17 cellular contexts compared by ENCODE assay signal in genomic region chr5:111113678-111114077, GRCh38. TPM values are rescaled to one million over a fixed set of nuclear protein-coding genes. Genes with fewer than 3 reads are reported as not detected.
DNase-seq lines count a peak whose midpoint lies in the region; ATAC-seq, FAIRE-seq and TF ChIP-seq lines count a peak whose summit lies in the region.
"Had no signal": no experiment of that assay in that cellular context is flagged by ENCODE, and none has a peak within 500 bp of the region (broad histone marks: within the 10 kb centered on the region; RNA-seq: fewer than 3 reads in every experiment).

No MANE protein-coding gene starts in this region.

- ATAC-seq in stimulated activated memory B cell treated with anti-CD40 and anti-IgM and Interleukin-4, amounts not matched to agents 10 μg/mL and 1 μg/mL and 100 μg/mL, for 72 hours = no peak
- ATAC-seq in GM19467 (IDR thresholded peaks at IDR 0.05; ENCODE audit: unreplicated experiment) = no peak
- ATAC-seq: A549; CD8-positive, alpha-beta T cell had no signal

- H3K36me3 ChIP-seq in mammary epithelial cell (ENCODE audit: insufficient read depth, low read length) (peaks cover 34% of the 10 kb centered on the region), astrocyte (ENCODE audit: insufficient read depth, low read length) (peaks cover 44% of the 10 kb centered on the region)
- H3K36me3 ChIP-seq in CD8-positive, alpha-beta memory T cell (ENCODE audit: insufficient read depth, low read length) = peaks cover 19% of the 10 kb centered on the region

- no peak for TF ChIP-seq CTCF in MCF 10A (IDR thresholded peaks at IDR 0.05; ENCODE audit: unreplicated experiment)
- TF ChIP-seq CTCF in mammary epithelial cell (conservative IDR thresholded peaks at IDR 0.05 in 1 of 2, IDR thresholded peaks at IDR 0.05 in 1 of 2; ENCODE audit: extremely low read depth in 1 of 2, insufficient read depth in 1 of 2, low read depth in 1 of 2, low read length in 2 of 2) = no peak
- TF ChIP-seq CTCF in HFFc6 (IDR thresholded peaks at IDR 0.05) = no peak
- TF ChIP-seq CTCF in astrocyte (IDR thresholded peaks at IDR 0.05; ENCODE audit: insufficient read depth, low read depth, low read length) = no peak

- peak overlapping the region; percentile 27 for H3K27ac Mint-ChIP-seq in MCF 10A (ENCODE audit: low read depth, unreplicated experiment)
- peak overlapping the region; percentile 4; the same call in 1 of the 2 replicates for H3K27ac Mint-ChIP-seq in HFFc6
- no peak overlapping the region for H3K27ac Mint-ChIP-seq in astrocyte (ENCODE audit: unreplicated experiment)
- peak overlapping the region; percentile 42 for H3K27ac Mint-ChIP-seq in stimulated activated memory B cell treated with anti-CD40 and anti-IgM and Interleukin-4, amounts not matched to agents 10 μg/mL and 1 μg/mL and 100 μg/mL, for 72 hours
- H3K27ac Mint-ChIP-seq in CD8-positive, alpha-beta memory T cell = no peak overlapping the region
- H3K27ac Mint-ChIP-seq: CD14-positive monocyte; CD8-positive, alpha-beta T cell had no signal

- H3K27me3 ChIP-seq in mammary epithelial cell (ENCODE audit: insufficient read depth, low read length) = no peaks in the 10 kb centered on the region
- no peaks in the 10 kb centered on the region for H3K27me3 ChIP-seq in astrocyte (ENCODE audit: insufficient read depth, low read length)
- no peaks in the 10 kb centered on the region for H3K27me3 ChIP-seq in CD8-positive, alpha-beta memory T cell (ENCODE audit: insufficient read depth, low read length, poor library complexity, severe bottlenecking)
- H3K27me3 ChIP-seq: BE2C had no signal

- no peaks in the 10 kb centered on the region for H3K9me3 Mint-ChIP-seq in MCF 10A (ENCODE audit: unreplicated experiment)
- H3K9me3 Mint-ChIP-seq in HFFc6 = no peaks in the 10 kb centered on the region
- no peaks in the 10 kb centered on the region for H3K9me3 Mint-ChIP-seq in astrocyte (ENCODE audit: unreplicated experiment)
- H3K9me3 Mint-ChIP-seq in stimulated activated memory B cell treated with anti-CD40 and anti-IgM and Interleukin-4, amounts not matched to agents 10 μg/mL and 1 μg/mL and 100 μg/mL, for 72 hours = no peaks in the 10 kb centered on the region
- H3K9me3 Mint-ChIP-seq in CD8-positive, alpha-beta memory T cell = no peaks in the 10 kb centered on the region
- H3K9me3 Mint-ChIP-seq: CD14-positive monocyte; CD8-positive, alpha-beta T cell had no signal

- H3K4me3 Mint-ChIP-seq in MCF 10A (ENCODE audit: unreplicated experiment) (no peak overlapping the region), HFFc6 (no peak overlapping the region), astrocyte (ENCODE audit: unreplicated experiment) (no peak overlapping the region)
- no peak overlapping the region for H3K4me3 Mint-ChIP-seq in stimulated activated memory B cell treated with anti-CD40 and anti-IgM and Interleukin-4, amounts not matched to agents 10 μg/mL and 1 μg/mL and 100 μg/mL, for 72 hours
- H3K4me3 Mint-ChIP-seq in CD8-positive, alpha-beta memory T cell = no peak overlapping the region
- H3K4me3 Mint-ChIP-seq: CD14-positive monocyte; CD8-positive, alpha-beta T cell had no signal

- H2AFZ ChIP-seq in mammary epithelial cell (ENCODE audit: low read depth, low read length) (no peak overlapping the region), astrocyte (ENCODE audit: low read depth, low read length) (no peak overlapping the region)

- H4K20me1 ChIP-seq in mammary epithelial cell (ENCODE audit: insufficient read depth, low read length) (no peaks in the 10 kb centered on the region), astrocyte (ENCODE audit: insufficient read depth, low read length) (no peaks in the 10 kb centered on the region)

- in situ Hi-C loops in mammary epithelial cell (cut with MboI; ENCODE audit: low sequenced_read_pairs in 2 of 2) = no loop called here

- peaks cover 13% of the 10 kb centered on the region for H3K79me2 ChIP-seq in mammary epithelial cell (ENCODE audit: insufficient read depth, low read length)
- H3K79me2 ChIP-seq in astrocyte (ENCODE audit: insufficient read depth, low read length) = peaks cover 12% of the 10 kb centered on the region

- H3K4me3 ChIP-seq in mammary epithelial cell (replicated peaks in 1 of 3; ENCODE audit: insufficient read depth in 1 of 3, low read depth in 2 of 3, low read length in 3 of 3) (no peak overlapping the region), astrocyte (ENCODE audit: insufficient read depth, low read depth, low read length) (no peak overlapping the region)
- no peak overlapping the region for H3K4me3 ChIP-seq in CD8-positive, alpha-beta memory T cell (ENCODE audit: low read length)
- H3K4me3 ChIP-seq: A549, HAP-1 had no signal

- H3K27me3 Mint-ChIP-seq in MCF 10A (ENCODE audit: insufficient read depth, unreplicated experiment) (no peaks in the 10 kb centered on the region), HFFc6 (ENCODE audit: insufficient read depth) (no peaks in the 10 kb centered on the region), astrocyte (ENCODE audit: low read depth, unreplicated experiment) (no peaks in the 10 kb centered on the region)
- no peaks in the 10 kb centered on the region for H3K27me3 Mint-ChIP-seq in stimulated activated memory B cell treated with anti-CD40 and anti-IgM and Interleukin-4, amounts not matched to agents 10 μg/mL and 1 μg/mL and 100 μg/mL, for 72 hours
- H3K27me3 Mint-ChIP-seq in CD8-positive, alpha-beta memory T cell = no peaks in the 10 kb centered on the region

- H3K27ac ChIP-seq in mammary epithelial cell (ENCODE audit: insufficient read depth, low read depth, low read length) (no peak overlapping the region), astrocyte (ENCODE audit: low read depth, low read length) (no peak overlapping the region)
- H3K27ac ChIP-seq in CD8-positive, alpha-beta memory T cell (ENCODE audit: low read depth, low read length) = no peak overlapping the region
- H3K27ac ChIP-seq: A549 had no signal

- peaks cover 81% of the 10 kb centered on the region for H3K36me3 Mint-ChIP-seq in MCF 10A (ENCODE audit: insufficient read depth, unreplicated experiment)
- peaks cover 25% of the 10 kb centered on the region for H3K36me3 Mint-ChIP-seq in HFFc6 (ENCODE audit: low read depth)
- H3K36me3 Mint-ChIP-seq in astrocyte (ENCODE audit: low read depth, unreplicated experiment) = peaks cover 3% of the 10 kb centered on the region
- H3K36me3 Mint-ChIP-seq in stimulated activated memory B cell treated with anti-CD40 and anti-IgM and Interleukin-4, amounts not matched to agents 10 μg/mL and 1 μg/mL and 100 μg/mL, for 72 hours = peaks cover 36% of the 10 kb centered on the region
- peaks cover 0 to 79% (median 14%) of the 10 kb centered on the region in 3 donors for H3K36me3 Mint-ChIP-seq in CD8-positive, alpha-beta memory T cell

- H3K4me1 ChIP-seq in mammary epithelial cell (ENCODE audit: insufficient read depth, low read length) (no peaks in the 10 kb centered on the region), astrocyte (ENCODE audit: insufficient read depth, low read length) (no peaks in the 10 kb centered on the region)
- no peaks in the 10 kb centered on the region for H3K4me1 ChIP-seq in CD8-positive, alpha-beta memory T cell (ENCODE audit: insufficient read depth, low read length)
- H3K4me1 ChIP-seq: A549, BE2C had no signal

- POLR2A ChIA-PET in MCF 10A (lab: Yijun Ruan, JAX) = interaction anchor here (0.7 kb wide), 1 partner anchor 205 kb away, joined by 3 read pairs; no protein-coding TSS in a partner anchor
- POLR2A ChIA-PET in CD8-positive, alpha-beta memory T cell (lab: Charles Lee) = no interaction called here

- CTCF ChIA-PET in MCF 10A (lab: Yijun Ruan, JAX) (interaction anchor here (0.6 kb wide), 1 partner anchor 418 kb away, joined by 3 read pairs; no protein-coding TSS in a partner anchor), mammary epithelial cell (lab: Charles Lee; ENCODE audit: low non-redundant PET) (no interaction called here)
- CTCF ChIA-PET in CD8-positive, alpha-beta memory T cell (lab: Charles Lee) = no interaction called here

- WGBS in mammary epithelial cell (ENCODE audit: low coverage, missing lambda C conversion rate) = 97% methylated on average over 3 of the region's 3 CpGs

- no peak overlapping the region for H3K9ac ChIP-seq in mammary epithelial cell (ENCODE audit: insufficient read depth, low read length)
- H3K9ac ChIP-seq in astrocyte (ENCODE audit: low read length) = no peak overlapping the region

- peak; percentile 5 for FAIRE-seq in astrocyte (lab: Jason Lieb, UNC)
- FAIRE-seq: A549, H1 had no signal

- DNase-seq in MCF 10A (ENCODE audit: unreplicated experiment) = no peak
- DNase-seq in mammary epithelial cell = no peak
- DNase-seq in HFFc6 = no peak
- DNase-seq in astrocyte (ENCODE audit: low read depth) = no peak
- no peak for DNase-seq in CD8-positive, alpha-beta memory T cell
- no peak for DNase-seq in HuH-7.5 (ENCODE audit: low spot score)
- DNase-seq: BE2C; CD8-positive, alpha-beta T cell; DMS 273 treated with DMSO at 0.1 percent for 48 hours had no signal

- no peaks in the 10 kb centered on the region for H3K4me1 Mint-ChIP-seq in MCF 10A (ENCODE audit: insufficient read depth, unreplicated experiment)
- no peaks in the 10 kb centered on the region for H3K4me1 Mint-ChIP-seq in HFFc6 (ENCODE audit: low read depth)
- H3K4me1 Mint-ChIP-seq in astrocyte (ENCODE audit: low read depth, unreplicated experiment) = no peaks in the 10 kb centered on the region
- H3K4me1 Mint-ChIP-seq in stimulated activated memory B cell treated with anti-CD40 and anti-IgM and Interleukin-4, amounts not matched to agents 10 μg/mL and 1 μg/mL and 100 μg/mL, for 72 hours = peaks cover 10% of the 10 kb centered on the region
- H3K4me1 Mint-ChIP-seq in CD8-positive, alpha-beta memory T cell = peaks cover 2 to 4% (median 4%) of the 10 kb centered on the region in 3 donors

- intact Hi-C loops in MCF 10A (cut with micrococcal nuclease) = no loop called here
- intact Hi-C loops in mammary epithelial cell (cut with micrococcal nuclease) = no loop called here

- H3K9me3 ChIP-seq in mammary epithelial cell (replicated peaks; ENCODE audit: insufficient read depth, low read length) = no peaks in the 10 kb centered on the region
- no peaks in the 10 kb centered on the region for H3K9me3 ChIP-seq in astrocyte (ENCODE audit: insufficient read depth, low read depth, low read length)
- no peaks in the 10 kb centered on the region for H3K9me3 ChIP-seq in CD8-positive, alpha-beta memory T cell (ENCODE audit: low read length)
- H3K9me3 ChIP-seq: A549, BE2C, HAP-1 had no signal

- dilution Hi-C loops in mammary epithelial cell (cut with HindIII; ENCODE audit: low sequenced_read_pairs) = no loop called here

- H3K4me2 ChIP-seq in mammary epithelial cell (ENCODE audit: insufficient read depth, low read depth, low read length) (no peak overlapping the region), astrocyte (ENCODE audit: low read length) (no peak overlapping the region)
- H3K4me2 ChIP-seq: A549 had no signal

- BruUV-seq in MCF 10A (replicated peaks; lab: Mats Ljungman, UMichigan) (no TSS peak), mammary epithelial cell (replicated peaks; lab: Mats Ljungman, UMichigan) (no TSS peak)

RNA-seq across cellular contexts. Expression of gene WDR36, which starts 21.5 kb away (rescaled TPM):
- total RNA-seq in MCF 10A (2022) = 43.8 and 52.3 TPM in 2 replicates
- total RNA-seq in mammary epithelial cell = 10 to 100 TPM; 45.5 to 67.2 TPM
- polyA plus RNA-seq in mammary epithelial cell = 21.3 TPM
- 55.6 TPM for polyA minus RNA-seq in mammary epithelial cell
- 10 to 100 TPM; 26.9 to 30.5 (median 28.6) TPM for total RNA-seq in HFFc6 (2021; fragmentation: NEBNext Ultra II Directional; extraction: Animal tissue kit (Norgen Biotek cat#: 25700))
- 30.8 and 33.4 TPM in 2 replicates for total RNA-seq in astrocyte
- 10 to 100 TPM; 70.2 to 74.8 TPM for total RNA-seq in CD8-positive, alpha-beta memory T cell
- 17.7 TPM for polyA plus RNA-seq in CD8-positive, alpha-beta memory T cell

RNA-seq across cellular contexts. Expression of gene TSLP, which starts 42.2 kb away (rescaled TPM):
- total RNA-seq in MCF 10A (2022) (5.1 and 6.4 TPM in 2 replicates), mammary epithelial cell (1 to 10 TPM; 1.0 to 6.2 TPM), astrocyte (0.14 and 0.43 TPM in 2 replicates)
- polyA plus RNA-seq in mammary epithelial cell = 0.58 TPM
- polyA minus RNA-seq in mammary epithelial cell = 2.8 TPM
- not detected for total RNA-seq in HFFc6 (2021; fragmentation: NEBNext Ultra II Directional; extraction: Animal tissue kit (Norgen Biotek cat#: 25700))
- total RNA-seq in CD8-positive, alpha-beta memory T cell = under 1 TPM; 0.40 to 0.63 TPM
- polyA plus RNA-seq in CD8-positive, alpha-beta memory T cell = 0.10 TPM
- total RNA-seq: CD8-positive, alpha-beta T cell; Daoy; HT1080 had no signal
- polyA plus RNA-seq: A549 had no signal

Comparison
In these comparisons a context has a peak if more than half of its experiments do, and no peak if none do; other contexts are left out.
1. H3K27ac Mint-ChIP-seq: peak in MCF 10A (single experiment), HFFc6 (single experiment) and stimulated activated memory B cell treated with anti-CD40 and anti-IgM and Interleukin-4, amounts not matched to agents 10 μg/mL and 1 μg/mL and 100 μg/mL, for 72 hours (single experiment); none in astrocyte (single experiment) and CD8-positive, alpha-beta memory T cell (0 of 8).